Comparison of ENCODE assay signal across 23 cellular contexts in the genomic region with DNA sequence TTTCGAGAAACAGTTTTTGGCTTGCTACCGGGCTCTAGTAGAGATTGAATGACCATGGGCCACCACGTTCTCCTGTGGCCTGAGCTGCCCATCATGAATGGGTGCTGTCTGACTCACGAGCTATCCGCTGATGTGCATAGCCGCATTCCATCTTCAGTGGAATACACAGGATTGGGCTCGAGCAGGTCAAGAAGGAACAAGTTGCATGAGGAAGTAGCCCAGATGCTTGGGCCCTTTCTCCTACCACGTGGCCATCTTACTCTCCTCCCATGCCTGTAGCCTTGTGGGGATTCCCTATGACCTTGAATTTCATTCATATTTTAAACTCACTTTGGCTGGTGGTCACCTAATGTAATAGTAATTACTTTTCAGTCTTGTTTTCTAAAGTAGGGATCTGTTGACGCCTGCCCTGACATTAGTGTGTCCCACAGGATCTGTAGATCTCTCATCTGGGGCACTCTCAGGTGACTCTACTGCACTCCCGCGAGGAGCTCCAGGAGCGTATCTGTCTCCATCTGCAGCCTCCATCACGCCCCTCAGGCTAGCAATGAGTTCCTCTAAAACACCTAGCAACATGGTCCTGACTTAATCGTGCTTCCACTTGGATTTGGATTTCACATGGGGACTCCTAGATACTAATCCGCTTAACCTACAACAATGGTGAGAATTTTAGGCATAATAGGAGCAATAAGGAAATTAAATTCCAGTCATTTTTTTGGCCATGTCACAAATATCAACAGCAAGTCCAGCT.
A peak's percentile ranks its signal among the peaks of the same experiment; 100 is the strongest.
DNase-seq lines count a peak whose midpoint lies in the region; ATAC-seq, FAIRE-seq and TF ChIP-seq lines count a peak whose summit lies in the region.
"Had no signal": no experiment of that assay in that cellular context is flagged by ENCODE, and none has a peak within 500 bp of the region (broad histone marks: within the 10 kb centered on the region; RNA-seq: fewer than 3 reads in every experiment).

No MANE protein-coding gene starts in this region.

- FAIRE-seq in K562 (lab: Jason Lieb, UNC) = peak; percentile 19

- no peak overlapping the region for H3K18ac ChIP-seq in mesenchymal stem cell (ENCODE audit: low read depth in 1 of 2, low read length in 2 of 2)

- H3K79me2 ChIP-seq in K562 (ENCODE audit: control insufficient read depth, insufficient read depth, low read length) = no peaks in the 10 kb centered on the region

- no peak overlapping the region for H2AK5ac ChIP-seq in mesenchymal stem cell (ENCODE audit: low read length, severe bottlenecking)

- H3K36me3 ChIP-seq in K562 (ENCODE audit: control insufficient read depth, insufficient read depth, low read length) = no peaks in the 10 kb centered on the region
- no peaks in the 10 kb centered on the region for H3K36me3 ChIP-seq in mesenchymal stem cell (ENCODE audit: control insufficient read depth in 1 of 2, insufficient read depth in 2 of 2, low read depth in 1 of 2, low read length in 2 of 2)

- H3K79me1 ChIP-seq in mesenchymal stem cell (replicated peaks; ENCODE audit: low read length, poor library complexity, severe bottlenecking) = no peaks in the 10 kb centered on the region

- no peaks in the 10 kb centered on the region; the same call in 1 of the 2 replicates for H3K9me3 ChIP-seq in K562 (replicated peaks; ENCODE audit: control insufficient read depth, insufficient read depth, low read depth, low read length)
- no peaks in the 10 kb centered on the region for H3K9me3 ChIP-seq in mesenchymal stem cell (ENCODE audit: control insufficient read depth, low read length)
- H3K9me3 ChIP-seq: SK-N-SH had no signal

- peaks cover 0 to 2% (median under 1%) of the 10 kb centered on the region in 7 donors for H3K9me3 Mint-ChIP-seq in CD14-positive monocyte
- H3K9me3 Mint-ChIP-seq: CD4-positive, alpha-beta T cell; H9 had no signal

- intact Hi-C loops in CD14-positive monocyte (cut with micrococcal nuclease) = no loop called here
- intact Hi-C loops in K562 (cut with micrococcal nuclease) = no loop called here

- H3K4me3 Mint-ChIP-seq in CD14-positive monocyte = no peak overlapping the region
- H3K4me3 Mint-ChIP-seq: CD4-positive, alpha-beta T cell; H9 had no signal

- CTCF ChIA-PET in K562 (lab: Yijun Ruan, JAX; ENCODE audit: low intra/inter-chr PET ratio) = no interaction called here

- no TSS peak for BruUV-seq in K562 (replicated peaks; lab: Mats Ljungman, UMichigan)

- H2AFZ ChIP-seq in K562 (ENCODE audit: low read depth, low read length) (peak overlapping the region; percentile 49; the same call in 1 of the 2 replicates), mesenchymal stem cell (ENCODE audit: low read depth, low read length) (no peak overlapping the region)
- H2AFZ ChIP-seq: GM23248 had no signal

- H3K27ac ChIP-seq in K562 (ENCODE audit: extremely low read depth, low read depth, low read length) = no peak overlapping the region
- H3K27ac ChIP-seq in mesenchymal stem cell (ENCODE audit: low read length, poor library complexity, severe bottlenecking) = no peak overlapping the region
- H3K27ac ChIP-seq: GM23248 had no signal

- no peaks in the 10 kb centered on the region for H3K9me1 ChIP-seq in K562 (ENCODE audit: control insufficient read depth, insufficient read depth, low read length)

- H3K4me1 ChIP-seq in K562 (replicated peaks in 1 of 2; ENCODE audit: control insufficient read depth in 2 of 2, insufficient read depth in 2 of 2, low read length in 2 of 2) = peaks cover 9 to 11% of the 10 kb centered on the region in 2 experiments
- peaks cover 5% of the 10 kb centered on the region for H3K4me1 ChIP-seq in mesenchymal stem cell (ENCODE audit: control insufficient read depth, insufficient read depth, low read depth, low read length)

- ATAC-seq in K562 (no peak), HG03565 (IDR thresholded peaks at IDR 0.05; ENCODE audit: unreplicated experiment) (no peak)
- ATAC-seq: GM12878 had no signal

- no peak overlapping the region for H2BK120ac ChIP-seq in mesenchymal stem cell (ENCODE audit: low read depth, low read length)

- POLR2A ChIA-PET in K562 (lab: Yijun Ruan, JAX) = no interaction called here

- 51% methylated on average over 15 of the region's 15 CpGs for WGBS in K562 (ENCODE audit: insufficient coverage, low coverage, missing lambda C conversion rate)
- WGBS in mesenchymal stem cell = 94% methylated on average over 13 of the region's 15 CpGs

- TF ChIP-seq CTCF in CD14-positive monocyte (IDR thresholded peaks at IDR 0.05) (no peak), K562 (IDR thresholded peaks at IDR 0.05 in 2 of 3, conservative IDR thresholded peaks at IDR 0.05 in 1 of 3; ENCODE audit: insufficient read depth in 2 of 3, low read depth in 1 of 3, low read length in 3 of 3) (no peak)

- no peak overlapping the region for H2BK5ac ChIP-seq in mesenchymal stem cell (ENCODE audit: low read depth, low read length, poor library complexity, severe bottlenecking)

- in situ Hi-C loops in K562 (cut with MboI) = no loop called here

- H3K9ac ChIP-seq in K562 (ENCODE audit: insufficient read depth in 1 of 2, low read depth in 2 of 2, low read length in 2 of 2) (no peak overlapping the region), mesenchymal stem cell (ENCODE audit: low read length) (no peak overlapping the region)
- H3K9ac ChIP-seq: GM23248, SK-N-SH had no signal

- no peak overlapping the region for H3K27ac Mint-ChIP-seq in CD14-positive monocyte
- H3K27ac Mint-ChIP-seq: CD4-positive, alpha-beta T cell had no signal

- H2BK15ac ChIP-seq in mesenchymal stem cell (ENCODE audit: low read depth, poor library complexity, severe bottlenecking) = no peak overlapping the region

- H3K4me3 ChIP-seq in K562 (no peak overlapping the region), mesenchymal stem cell (ENCODE audit: insufficient read depth in 1 of 2, low read depth in 1 of 2, low read length in 2 of 2) (no peak overlapping the region)
- H3K4me3 ChIP-seq: GM12878, GM23248 had no signal

- TF ChIP-seq POLR2A in K562 (conservative IDR thresholded peaks at IDR 0.05) = no peak

- H3K23ac ChIP-seq in mesenchymal stem cell (ENCODE audit: low read length in 2 of 2) = no peak overlapping the region

- no peaks in the 10 kb centered on the region for H3K36me3 Mint-ChIP-seq in CD14-positive monocyte

- no peak overlapping the region for H4K8ac ChIP-seq in mesenchymal stem cell (ENCODE audit: low read length)

- H3K4ac ChIP-seq in mesenchymal stem cell (ENCODE audit: low read depth in 1 of 2, low read length in 2 of 2) = no peak overlapping the region

- H3K4me2 ChIP-seq in K562 (ENCODE audit: insufficient read depth, low read length) = no peak overlapping the region
- no peak overlapping the region for H3K4me2 ChIP-seq in mesenchymal stem cell (ENCODE audit: low read length, poor library complexity, severe bottlenecking)
- H3K4me2 ChIP-seq: SK-N-SH had no signal

- H3K4me1 Mint-ChIP-seq in CD14-positive monocyte = no peaks in the 10 kb centered on the region

- H4K91ac ChIP-seq in mesenchymal stem cell (ENCODE audit: low read length) = no peak overlapping the region

- no peaks in the 10 kb centered on the region for H4K20me1 ChIP-seq in K562 (replicated peaks; ENCODE audit: control insufficient read depth, insufficient read depth, low read length)

- H3K14ac ChIP-seq in mesenchymal stem cell (ENCODE audit: low read length in 2 of 2) = no peak overlapping the region

- no peak overlapping the region for H2BK12ac ChIP-seq in mesenchymal stem cell (ENCODE audit: low read length in 2 of 2)

- peak; percentile 10 for DNase-seq in CD14-positive monocyte (ENCODE audit: low spot score)
- DNase-seq in D341Med (ENCODE audit: low spot score) = peak; percentile 80
- no peak for DNase-seq in K562 (ENCODE audit: extremely low read depth in 1 of 4, low spot score in 3 of 4)
- DNase-seq in islet precursor cell = peak; percentile 41
- no peak for DNase-seq in NOMO-1 (lab: John Stamatoyannopoulos, UW; ENCODE audit: unreplicated experiment in 2 of 2)
- no peak for DNase-seq in superior temporal gyrus (ENCODE audit: extremely low spot score)
- no peak for DNase-seq in mesenchymal stem cell
- DNase-seq: CD4-positive, alpha-beta T cell; COR-L47; DMS 273 treated with DMSO at 0.1 percent for 48 hours; DMS79 treated with DMSO at 0.1 percent for 48 hours; GM23248; H9; NCI-H1105; NCI-H146; NCI-H2029; NCI-H226; NCI-H510A treated with DMSO at 0.1 percent for 48 hours; NCI-H774; SIG-M5; SK-N-SH had no signal

- peaks cover 2 to 5% (median 2%) of the 10 kb centered on the region in 3 donors for H3K27me3 Mint-ChIP-seq in CD14-positive monocyte (ENCODE audit: low read depth in 3 of 3)
- H3K27me3 Mint-ChIP-seq: CD4-positive, alpha-beta T cell had no signal

- TF ChIP-seq RAD21 in K562 (CRISPR knock-in tag; conservative IDR thresholded peaks at IDR 0.05 in 1 of 2, IDR thresholded peaks at IDR 0.05 in 1 of 2) = no peak

- H3K27me3 ChIP-seq in K562 (ENCODE audit: control insufficient read depth in 2 of 2, insufficient read depth in 2 of 2, low read length in 2 of 2) (no peaks in the 10 kb centered on the region), mesenchymal stem cell (ENCODE audit: control insufficient read depth in 1 of 2, insufficient read depth in 1 of 2, low read length in 2 of 2) (peaks cover 0 to 8% of the 10 kb centered on the region in 2 experiments)

- no peak for TF ChIP-seq EP300 in K562 (IDR thresholded peaks at IDR 0.05; ENCODE audit: low read length)

TF ChIP-seq in K562, 482 proteins besides CTCF, POLR2A, EP300 and RAD21 (continues in another document):
- TF ChIP-seq, protein P1, sequence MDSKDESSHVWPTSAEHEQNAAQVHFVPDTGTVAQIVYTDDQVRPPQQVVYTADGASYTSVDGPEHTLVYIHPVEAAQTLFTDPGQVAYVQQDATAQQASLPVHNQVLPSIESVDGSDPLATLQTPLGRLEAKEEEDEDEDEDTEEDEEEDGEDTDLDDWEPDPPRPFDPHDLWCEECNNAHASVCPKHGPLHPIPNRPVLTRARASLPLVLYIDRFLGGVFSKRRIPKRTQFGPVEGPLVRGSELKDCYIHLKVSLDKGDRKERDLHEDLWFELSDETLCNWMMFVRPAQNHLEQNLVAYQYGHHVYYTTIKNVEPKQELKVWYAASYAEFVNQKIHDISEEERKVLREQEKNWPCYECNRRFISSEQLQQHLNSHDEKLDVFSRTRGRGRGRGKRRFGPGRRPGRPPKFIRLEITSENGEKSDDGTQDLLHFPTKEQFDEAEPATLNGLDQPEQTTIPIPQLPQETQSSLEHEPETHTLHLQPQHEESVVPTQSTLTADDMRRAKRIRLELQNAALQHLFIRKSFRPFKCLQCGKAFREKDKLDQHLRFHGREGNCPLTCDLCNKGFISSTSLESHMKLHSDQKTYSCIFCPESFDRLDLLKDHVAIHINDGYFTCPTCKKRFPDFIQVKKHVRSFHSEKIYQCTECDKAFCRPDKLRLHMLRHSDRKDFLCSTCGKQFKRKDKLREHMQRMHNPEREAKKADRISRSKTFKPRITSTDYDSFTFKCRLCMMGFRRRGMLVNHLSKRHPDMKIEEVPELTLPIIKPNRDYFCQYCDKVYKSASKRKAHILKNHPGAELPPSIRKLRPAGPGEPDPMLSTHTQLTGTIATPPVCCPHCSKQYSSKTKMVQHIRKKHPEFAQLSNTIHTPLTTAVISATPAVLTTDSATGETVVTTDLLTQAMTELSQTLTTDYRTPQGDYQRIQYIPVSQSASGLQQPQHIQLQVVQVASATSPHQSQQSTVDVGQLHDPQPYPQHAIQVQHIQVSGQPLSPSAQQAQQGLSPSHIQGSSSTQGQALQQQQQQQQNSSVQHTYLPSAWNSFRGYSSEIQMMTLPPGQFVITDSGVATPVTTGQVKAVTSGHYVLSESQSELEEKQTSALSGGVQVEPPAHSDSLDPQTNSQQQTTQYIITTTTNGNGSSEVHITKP (IDR thresholded peaks at IDR 0.05; ENCODE audit: partially characterized antibody) = no peak

Comparison
In these comparisons a context has a peak if more than half of its experiments do, and no peak if none do; other contexts are left out.
1. DNase-seq: peak in CD14-positive monocyte (single experiment), D341Med (single experiment) and islet precursor cell (single experiment); none in K562 (0 of 4), NOMO-1 (0 of 2), superior temporal gyrus (single experiment) and mesenchymal stem cell (single experiment).